ENCODE assay signal across 8 cellular contexts in genomic region chr11:819943-820649, GRCh38. TPM values are rescaled to one million over a fixed set of nuclear protein-coding genes. Genes with fewer than 3 reads are reported as not detected.
DNase-seq lines count a peak whose midpoint lies in the region; ATAC-seq and TF ChIP-seq lines count a peak whose summit lies in the region.

No MANE protein-coding gene starts in this region.

- H3K4me1 ChIP-seq in adipocyte (ENCODE audit: control insufficient read depth, insufficient read depth, low read length), result peaks cover 32% of the 10 kb centered on the region
- H3K4me1 ChIP-seq in psoas muscle, result peaks cover 37% of the 10 kb centered on the region
- H3K4me1 ChIP-seq in urinary bladder (ENCODE audit: insufficient read depth), result no peaks in the 10 kb centered on the region

- no peaks in the 10 kb centered on the region for H3K9me3 ChIP-seq in adipocyte (ENCODE audit: control insufficient read depth, low read length)
- no peaks in the 10 kb centered on the region for H3K9me3 ChIP-seq in psoas muscle

- H3K9ac ChIP-seq in adipocyte (ENCODE audit: low read length), result peak overlapping the region; percentile 99

- no peaks in the 10 kb centered on the region for H3K27me3 ChIP-seq in GM06990 (replicated peaks; ENCODE audit: control insufficient read depth, insufficient read depth, low read length)
- no peaks in the 10 kb centered on the region for H3K27me3 ChIP-seq in adipocyte (replicated peaks; ENCODE audit: control insufficient read depth, insufficient read depth, low read length)
- H3K27me3 ChIP-seq in psoas muscle (ENCODE audit: insufficient read depth in 3 of 3, low read length in 2 of 3), result peaks cover 0 to under 1% (median 0%) of the 10 kb centered on the region in 3 donors

- H3K4me3 Mint-ChIP-seq in T-cell, result peak overlapping the region; percentile 83 to 86 (median 84)

- peak overlapping the region; percentile 74 to 84 for H3K27ac Mint-ChIP-seq in T-cell

- H3K4me3 ChIP-seq in GM06990 (replicated peaks; ENCODE audit: low read depth, low read length), result peak overlapping the region; percentile 82
- peak overlapping the region; percentile 94 for H3K4me3 ChIP-seq in adipocyte (ENCODE audit: low read length)
- peak overlapping the region; percentile 88 for H3K4me3 ChIP-seq in psoas muscle
- H3K4me3 ChIP-seq in urinary bladder (ENCODE audit: low read depth, low read length), result peak overlapping the region; percentile 94

- no peak for TF ChIP-seq CTCF in GM06990 (IDR thresholded peaks at IDR 0.05; ENCODE audit: insufficient read depth, low read length, poor library complexity, severe bottlenecking)
- TF ChIP-seq CTCF in psoas muscle (IDR thresholded peaks at IDR 0.05), result no peak

- H3K27ac ChIP-seq in psoas muscle (peak overlapping the region; percentile 96), urinary bladder (ENCODE audit: low read depth) (no peak overlapping the region)

- H3K36me3 ChIP-seq in GM06990 (ENCODE audit: control insufficient read depth, insufficient read depth, low read length) (peaks cover 8% of the 10 kb centered on the region), adipocyte (ENCODE audit: control insufficient read depth, insufficient read depth, low read length, severe bottlenecking) (peaks cover 51% of the 10 kb centered on the region), psoas muscle (ENCODE audit: insufficient read depth in 1 of 2, low read depth in 1 of 2) (peaks cover 0 to 40% of the 10 kb centered on the region in 2 donors), urinary bladder (ENCODE audit: insufficient read depth) (peaks cover 5% of the 10 kb centered on the region)

- DNase-seq in GM06990 (ENCODE audit: extremely low read depth, insufficient read length) (peak; percentile 87), HEK293T (ENCODE audit: extremely low spot score) (peak; percentile 61), MV-4-11 (lab: John Stamatoyannopoulos, UW) (peak; percentile 90), T-cell (peak; percentile 89 to 99 (median 97)), adipocyte (ENCODE audit: low read depth) (peak; percentile 80), left ventricle myocardium superior (peak; percentile 94), psoas muscle (peak; percentile 88 to 93)

- intact Hi-C loops in left ventricle myocardium superior (cut with micrococcal nuclease), result no loop called here
- intact Hi-C loops in psoas muscle (cut with DNase I), result no loop called here

- peak; percentile 81 to 84 (median 82) for ATAC-seq in T-cell (replicated peaks in 1 of 4)
- ATAC-seq in left ventricle myocardium superior, result peak; percentile 66
- ATAC-seq in psoas muscle, result peak; percentile 49 to 67 (median 60)

- CTCF ChIA-PET in HEK293T (lab: Yijun Ruan, JAX) (no interaction called here), T-cell (lab: Charles Lee) (interaction anchor here in 1 of 2 donors (0.5 to 1.6 kb wide), 2 partner anchors 9 to 11 kb away, joined by 3 to 6 read pairs; partner anchors contain the start of gene RPLP2)

- no peaks in the 10 kb centered on the region for H3K9me3 Mint-ChIP-seq in T-cell

- no peaks in the 10 kb centered on the region for H3K27me3 Mint-ChIP-seq in T-cell

- peaks cover 15% of the 10 kb centered on the region for H3K36me3 Mint-ChIP-seq in T-cell

- POLR2A ChIA-PET in HEK293T (lab: Yijun Ruan, JAX), result interaction anchor here (1.0 to 5.3 kb wide), 7 partner anchors 11 to 244 kb away, joined by 3 to 40 read pairs (median 7); partner anchors contain the start of genes CD151, GATD1 and RPLP2
- POLR2A ChIA-PET in T-cell (lab: Charles Lee), result interaction anchor here in 1 of 2 donors (1.0 to 1.1 kb wide), 2 partner anchors 9 to 10 kb away, joined by 3 to 11 read pairs; partner anchors contain the start of gene RPLP2

- H3K4me1 Mint-ChIP-seq in T-cell, result peaks cover 7 to 20% (median 13%) of the 10 kb centered on the region in 3 donors

- WGBS in psoas muscle, 3 donors, result 1 to 3% (median 1%) methylated on average over 46 to 47 of the region's 47 CpGs
- WGBS in urinary bladder, result 4% methylated on average over 47 of the region's 47 CpGs

TF ChIP-seq in HEK293T, 16 proteins besides CTCF, POLR2A, EP300 and RAD21:
- TF ChIP-seq ZNF384 (IDR thresholded peaks at IDR 0.05) (no peak), TARDBP (IDR thresholded peaks at IDR 0.05) (no peak), SP1 (IDR thresholded peaks at IDR 0.05) (no peak), BHLHE40 (IDR thresholded peaks at IDR 0.05; ENCODE audit: borderline replicate concordance) (no peak), FOXA1 (IDR thresholded peaks at IDR 0.05) (no peak), FOXK2 (IDR thresholded peaks at IDR 0.05) (no peak), SUZ12 (IDR thresholded peaks at IDR 0.05) (no peak), NFRKB (IDR thresholded peaks at IDR 0.05) (no peak)

RNA-seq across cellular contexts. Expression of gene PNPLA2, which starts 1.4 kb away (rescaled TPM):
- total RNA-seq in T-cell, result 100 to 1,000 TPM; 172 to 212 (median 206) TPM
- 321 TPM for total RNA-seq in left ventricle myocardium superior
- 100 to 1,000 TPM; 125 to 247 (median 175) TPM for total RNA-seq in psoas muscle
- 10 to 100 TPM; 64.8 to 87.9 (median 83.8) TPM for polyA plus RNA-seq in psoas muscle
- total RNA-seq in urinary bladder, result 13.6 TPM
- 131 TPM for polyA plus RNA-seq in urinary bladder

RNA-seq across cellular contexts. Expression of gene CRACR2B, which starts 7.6 kb away (rescaled TPM):
- total RNA-seq in T-cell, result 1 to 10 TPM; 1.4 to 2.9 (median 1.5) TPM
- 31.0 TPM for total RNA-seq in left ventricle myocardium superior
- 1 to 10 TPM; 2.4 to 8.9 (median 4.1) TPM for total RNA-seq in psoas muscle
- 1 to 10 TPM; 1.9 to 6.4 (median 2.8) TPM for polyA plus RNA-seq in psoas muscle
- 5.9 TPM for total RNA-seq in urinary bladder
- polyA plus RNA-seq in urinary bladder, result 20.2 TPM

RNA-seq across cellular contexts. Expression of gene RPLP2, which starts 10.3 kb away (rescaled TPM):
- 1,000 to 10,000 TPM; 4,736 to 5,826 (median 5,260) TPM for total RNA-seq in T-cell
- total RNA-seq in left ventricle myocardium superior, result 942 TPM
- total RNA-seq in psoas muscle, result 1,000 to 10,000 TPM; 1,082 to 1,565 (median 1,354) TPM
- polyA plus RNA-seq in psoas muscle, result 1,000 to 10,000 TPM in 1 of 3 donors, 100 to 1,000 TPM in 2; 779 to 1,781 (median 798) TPM
- total RNA-seq in urinary bladder, result 189 TPM
- polyA plus RNA-seq in urinary bladder, result 1,859 TPM

RNA-seq across cellular contexts. Expression of gene CD151, which starts 12.7 kb away (rescaled TPM):
- 10 to 100 TPM; 14.9 to 28.2 (median 25.6) TPM for total RNA-seq in T-cell
- total RNA-seq in left ventricle myocardium superior, result 401 TPM
- 100 to 1,000 TPM; 149 to 175 (median 161) TPM for total RNA-seq in psoas muscle
- 100 to 1,000 TPM; 158 to 358 (median 224) TPM for polyA plus RNA-seq in psoas muscle
- 115 TPM for total RNA-seq in urinary bladder
- 692 TPM for polyA plus RNA-seq in urinary bladder

RNA-seq across cellular contexts. Expression of gene PIDD1, which starts 15.1 kb away (rescaled TPM):
- 10 to 100 TPM; 31.1 to 46.6 (median 39.1) TPM for total RNA-seq in T-cell
- total RNA-seq in left ventricle myocardium superior, result 8.5 TPM
- 10 to 100 TPM in 3 of 4 donors, 1 to 10 TPM in 1; 8.7 to 13.8 (median 10.4) TPM for total RNA-seq in psoas muscle
- polyA plus RNA-seq in psoas muscle, result 10 to 100 TPM in 2 of 3 donors, 1 to 10 TPM in 1; 9.4 to 16.2 (median 10.9) TPM
- 7.2 TPM for total RNA-seq in urinary bladder
- 12.4 TPM for polyA plus RNA-seq in urinary bladder
